24 cellular contexts compared by ENCODE assay signal in genomic region chr14:104702106-104702505, GRCh38.
"Had no signal": no experiment of that assay in that cellular context is flagged by ENCODE, and none has a peak within 500 bp of the region (broad histone marks: within the 10 kb centered on the region; RNA-seq: fewer than 3 reads in every experiment).

No MANE protein-coding gene starts in this region.

- H3K36me3 ChIP-seq: neutrophil had no signal

- DNase-seq: activated CD4-positive, alpha-beta T cell treated with anti-CD3 and anti-CD28 coated beads, Interleukin-2, amount 10 ng/mL, durations not matched to agents 24 days and 14 days; activated CD4-positive, CD25-positive, alpha-beta regulatory T cell; activated CD8-positive, alpha-beta T cell treated with anti-CD3 and anti-CD28 coated beads, Interleukin-2, amount 10 ng/mL, durations not matched to agents 7 days and 5 days; activated T-cell treated with anti-CD3 and anti-CD28 coated beads, Interleukin-2, amount 50 U/mL, for 24 hours; adrenal gland; dermis blood vessel endothelial cell; effector memory CD8-positive, alpha-beta T cell; left cardiac atrium; lower lobe of right lung; natural killer cell; pancreas; right lobe of liver; small intestine; stimulated activated CD4-positive, alpha-beta T cell treated with anti-CD3 and anti-CD28 coated beads, Interleukin-15, amount 100 ng/mL, for 24 hours; stimulated activated CD4-positive, alpha-beta T cell treated with anti-CD3 and anti-CD28 coated beads, Interleukin-2, amount 100 ng/mL, for 48 hours; stimulated activated naive CD8-positive, alpha-beta T cell treated with anti-CD3 and anti-CD28 coated beads, Interleukin-15, amount 100 ng/mL, for 72 hours; T-helper 1 cell; T-helper 9 cell; testis; upper lobe of right lung had no signal

- H3K27me3 ChIP-seq: adrenal gland, hepatocyte, neutrophil, pancreas, right lobe of liver, testis, upper lobe of right lung had no signal

- H3K4me3 ChIP-seq: adrenal gland, hepatocyte, lower lobe of right lung, pancreas, right lobe of liver, upper lobe of right lung had no signal

- ATAC-seq: activated CD8-positive, alpha-beta T cell treated with anti-CD3 and anti-CD28 coated beads, Interleukin-2, amount 10 ng/mL, durations not matched to agents 7 days and 5 days; activated naive CD4-positive, alpha-beta T cell treated with anti-CD3 and anti-CD28 coated beads, Interleukin-2, amount 50 U/mL, for 72 hours; effector memory CD8-positive, alpha-beta T cell; left cardiac atrium; lower lobe of right lung; natural killer cell; pancreas; right lobe of liver; stimulated activated naive CD8-positive, alpha-beta T cell treated with anti-CD3 and anti-CD28 coated beads, Interleukin-15, amount 100 ng/mL, for 72 hours; upper lobe of right lung had no signal

- H3K4me1 Mint-ChIP-seq: natural killer cell had no signal

- H3K27me3 Mint-ChIP-seq: activated CD4-positive, alpha-beta T cell treated with anti-CD3 and anti-CD28 coated beads, Interleukin-2, amount 10 ng/mL, durations not matched to agents 24 days and 14 days; activated T-cell treated with anti-CD3 and anti-CD28 coated beads, Interleukin-2, amount 50 U/mL, for 24 hours; effector memory CD8-positive, alpha-beta T cell; stimulated activated naive CD8-positive, alpha-beta T cell treated with anti-CD3 and anti-CD28 coated beads, Interleukin-15, amount 100 ng/mL, for 72 hours had no signal

- H3K9me3 ChIP-seq: adrenal gland, lower lobe of right lung, neutrophil, pancreas, right lobe of liver, testis, upper lobe of right lung had no signal

- H3K27ac ChIP-seq: adrenal gland, hepatocyte, lower lobe of right lung, neutrophil, pancreas, right lobe of liver, testis, upper lobe of right lung had no signal

- H3K9me3 Mint-ChIP-seq: activated CD4-positive, alpha-beta T cell treated with anti-CD3 and anti-CD28 coated beads, Interleukin-2, amount 10 ng/mL, durations not matched to agents 24 days and 14 days; activated naive CD4-positive, alpha-beta T cell treated with anti-CD3 and anti-CD28 coated beads, Interleukin-2, amount 50 U/mL, for 72 hours; activated T-cell treated with anti-CD3 and anti-CD28 coated beads, Interleukin-2, amount 50 U/mL, for 24 hours; activated T-helper 2 cell treated with anti-CD3 and anti-CD28 coated beads, Interferon-gamma antibody, Interleukin-2, Interleukin-4, amounts not matched to agents 10 μg/mL and 5 μg/mL and 100 μg/mL, durations not matched to agents 14 hours and 24 hours and 36 hours; effector memory CD8-positive, alpha-beta T cell; natural killer cell; stimulated activated naive CD8-positive, alpha-beta T cell treated with anti-CD3 and anti-CD28 coated beads, Interleukin-15, amount 100 ng/mL, for 72 hours had no signal

- H3K4me1 ChIP-seq: pancreas had no signal

- H3K4me3 Mint-ChIP-seq: activated CD4-positive, alpha-beta T cell treated with anti-CD3 and anti-CD28 coated beads, Interleukin-2, amount 10 ng/mL, durations not matched to agents 24 days and 14 days; activated CD8-positive, alpha-beta T cell treated with anti-CD3 and anti-CD28 coated beads, Interleukin-2, amount 10 ng/mL, durations not matched to agents 7 days and 5 days; activated T-cell treated with anti-CD3 and anti-CD28 coated beads, Interleukin-2, amount 50 U/mL, for 24 hours; effector memory CD8-positive, alpha-beta T cell; natural killer cell; stimulated activated naive CD8-positive, alpha-beta T cell treated with anti-CD3 and anti-CD28 coated beads, Interleukin-15, amount 100 ng/mL, for 72 hours had no signal

- H3K36me3 Mint-ChIP-seq: activated naive CD4-positive, alpha-beta T cell treated with anti-CD3 and anti-CD28 coated beads, Interleukin-2, amount 50 U/mL, for 72 hours; natural killer cell had no signal

- H3K27ac Mint-ChIP-seq: activated CD4-positive, alpha-beta T cell treated with anti-CD3 and anti-CD28 coated beads, Interleukin-2, amount 10 ng/mL, durations not matched to agents 24 days and 14 days; activated CD8-positive, alpha-beta T cell treated with anti-CD3 and anti-CD28 coated beads, Interleukin-2, amount 10 ng/mL, durations not matched to agents 7 days and 5 days; activated naive CD4-positive, alpha-beta T cell treated with anti-CD3 and anti-CD28 coated beads, Interleukin-2, amount 50 U/mL, for 72 hours; activated T-cell treated with anti-CD3 and anti-CD28 coated beads, Interleukin-2, amount 50 U/mL, for 24 hours; activated T-helper 2 cell treated with anti-CD3 and anti-CD28 coated beads, Interferon-gamma antibody, Interleukin-2, Interleukin-4, amounts not matched to agents 10 μg/mL and 5 μg/mL and 100 μg/mL, durations not matched to agents 14 hours and 24 hours and 36 hours; effector memory CD8-positive, alpha-beta T cell; natural killer cell; stimulated activated naive CD8-positive, alpha-beta T cell treated with anti-CD3 and anti-CD28 coated beads, Interleukin-15, amount 100 ng/mL, for 72 hours had no signal
